26 cellular contexts compared by ENCODE assay signal in genomic region chr5:143146161-143146560, GRCh38.
DNase-seq lines count a peak whose midpoint lies in the region; ATAC-seq and TF ChIP-seq lines count a peak whose summit lies in the region.
"Had no signal": no experiment of that assay in that cellular context is flagged by ENCODE, and none has a peak within 500 bp of the region (broad histone marks: within the 10 kb centered on the region; RNA-seq: fewer than 3 reads in every experiment).

No MANE protein-coding gene starts in this region.

- ATAC-seq in central memory CD8-positive, alpha-beta T cell (replicated peaks; ENCODE audit: extremely low read depth, poor library complexity, severe bottlenecking), result no peak
- ATAC-seq in natural killer cell (no peak), GM18519 (IDR thresholded peaks at IDR 0.05; ENCODE audit: low FRiP score, unreplicated experiment) (no peak)
- ATAC-seq in stimulated activated memory B cell treated with anti-CD40 and anti-IgM and Interleukin-4, amounts not matched to agents 10 μg/mL and 1 μg/mL and 100 μg/mL, for 72 hours, result no peak
- ATAC-seq: effector memory CD8-positive, alpha-beta T cell had no signal

- intact Hi-C loops in natural killer cell (cut with micrococcal nuclease) (no loop called here), stomach (cut with DNase I; ENCODE audit: low total_unique reads) (no loop called here)

- no peaks in the 10 kb centered on the region for H3K79me2 ChIP-seq in ACC112 (ENCODE audit: control insufficient read depth, insufficient read depth, low read length, unreplicated experiment)

- H2AFZ ChIP-seq in ACC112 (ENCODE audit: low read length, unreplicated experiment), result no peak overlapping the region

- H3K27ac Mint-ChIP-seq in central memory CD8-positive, alpha-beta T cell (ENCODE audit: low read depth), result peak overlapping the region; percentile 9
- peak overlapping the region; percentile 14 to 60 for H3K27ac Mint-ChIP-seq in natural killer cell
- H3K27ac Mint-ChIP-seq in T-helper 2 cell treated with Interferon-gamma antibody and Interleukin-4, amounts not matched to agents 5 μg/mL and 100 μg/mL, for 36 hours, result no peak overlapping the region
- no peak overlapping the region for H3K27ac Mint-ChIP-seq in stimulated activated memory B cell treated with anti-CD40 and anti-IgM and Interleukin-4, amounts not matched to agents 10 μg/mL and 1 μg/mL and 100 μg/mL, for 72 hours
- H3K27ac Mint-ChIP-seq: activated B cell treated with CpG ODN at 0.5 μM for 24 hours; CD4-positive, alpha-beta T cell had no signal

- no peaks in the 10 kb centered on the region for H3K36me3 ChIP-seq in ACC112 (ENCODE audit: insufficient read depth, low read length)
- H3K36me3 ChIP-seq in stomach, result peaks cover 0 to 32% (median 20%) of the 10 kb centered on the region in 4 donors
- H3K36me3 ChIP-seq: cardiac muscle cell, ovary had no signal

- H3K9me3 Mint-ChIP-seq in central memory CD8-positive, alpha-beta T cell, result no peaks in the 10 kb centered on the region
- H3K9me3 Mint-ChIP-seq in natural killer cell, result no peaks in the 10 kb centered on the region
- no peaks in the 10 kb centered on the region for H3K9me3 Mint-ChIP-seq in T-helper 2 cell treated with Interferon-gamma antibody and Interleukin-4, amounts not matched to agents 5 μg/mL and 100 μg/mL, for 36 hours
- H3K9me3 Mint-ChIP-seq in stimulated activated memory B cell treated with anti-CD40 and anti-IgM and Interleukin-4, amounts not matched to agents 10 μg/mL and 1 μg/mL and 100 μg/mL, for 72 hours, result no peaks in the 10 kb centered on the region
- H3K9me3 Mint-ChIP-seq: activated B cell treated with CpG ODN at 0.5 μM for 24 hours; activated naive CD8-positive, alpha-beta T cell treated with anti-CD3 and anti-CD28 coated beads for 36 hours; CD4-positive, alpha-beta T cell; effector memory CD8-positive, alpha-beta T cell had no signal

- H3K36me3 Mint-ChIP-seq in central memory CD8-positive, alpha-beta T cell (ENCODE audit: insufficient read depth), result peaks cover 28% of the 10 kb centered on the region
- peaks cover 16% of the 10 kb centered on the region for H3K36me3 Mint-ChIP-seq in natural killer cell
- H3K36me3 Mint-ChIP-seq in T-helper 2 cell treated with Interferon-gamma antibody and Interleukin-4, amounts not matched to agents 5 μg/mL and 100 μg/mL, for 36 hours (ENCODE audit: low read depth), result peaks cover 16% of the 10 kb centered on the region
- peaks cover 14% of the 10 kb centered on the region for H3K36me3 Mint-ChIP-seq in stimulated activated memory B cell treated with anti-CD40 and anti-IgM and Interleukin-4, amounts not matched to agents 10 μg/mL and 1 μg/mL and 100 μg/mL, for 72 hours

- H3K4me3 ChIP-seq in ACC112 (ENCODE audit: low read depth, low read length) (no peak overlapping the region), stomach (no peak overlapping the region)
- H3K4me3 ChIP-seq: cardiac muscle cell, ovary had no signal

- TF ChIP-seq POLR2A in stomach (IDR thresholded peaks at IDR 0.05), result no peak

- no peak for TF ChIP-seq EP300 in stomach (IDR thresholded peaks at IDR 0.05)

- H3K4me1 ChIP-seq in ACC112 (ENCODE audit: control insufficient read depth, insufficient read depth, low read length, unreplicated experiment), result peaks cover 41% of the 10 kb centered on the region
- H3K4me1 ChIP-seq in stomach, result peaks cover 9 to 82% (median 49%) of the 10 kb centered on the region in 4 donors

- DNase-seq in central memory CD8-positive, alpha-beta T cell (ENCODE audit: low spot score in 2 of 2), result no peak
- DNase-seq in natural killer cell, result no peak
- no peak for DNase-seq in stomach
- DNase-seq in T-helper 2 cell treated with Interferon-gamma antibody and Interleukin-4, amounts not matched to agents 5 μg/mL and 100 μg/mL, for 36 hours (ENCODE audit: low spot score), result no peak
- DNase-seq in NCI-H2227 treated with DMSO at 0.1 percent for 48 hours (lab: John Stamatoyannopoulos, UW), result no peak
- DNase-seq: activated B cell treated with CpG ODN at 0.5 μM for 24 hours; activated CD4-positive, alpha-beta T cell treated with anti-CD3 and anti-CD28 coated beads, Interleukin-2, amount 50 U/mL, for 1 hour; activated gamma-delta T cell; activated naive CD8-positive, alpha-beta T cell treated with anti-CD3 and anti-CD28 coated beads for 36 hours; activated T-cell treated with anti-CD3 and anti-CD28 coated beads, Interleukin-2, amount 50 U/mL, for 1 hour; aorta; CD4-positive, alpha-beta T cell; cortex of kidney; effector memory CD8-positive, alpha-beta T cell; erythroblast; hippocampal formation; NCI-H1048; NCI-H1694 treated with DMSO at 0.1 percent for 48 hours; NCI-H446 treated with DMSO at 0.1 percent for 48 hours; NCI-H82; ovary; T-helper 1 cell had no signal

- H3K4me1 Mint-ChIP-seq in central memory CD8-positive, alpha-beta T cell, result peaks cover 16% of the 10 kb centered on the region
- H3K4me1 Mint-ChIP-seq in natural killer cell, result peaks cover 8 to 40% of the 10 kb centered on the region in 2 donors
- peaks cover 5% of the 10 kb centered on the region for H3K4me1 Mint-ChIP-seq in T-helper 2 cell treated with Interferon-gamma antibody and Interleukin-4, amounts not matched to agents 5 μg/mL and 100 μg/mL, for 36 hours (ENCODE audit: low read depth)
- H3K4me1 Mint-ChIP-seq in stimulated activated memory B cell treated with anti-CD40 and anti-IgM and Interleukin-4, amounts not matched to agents 10 μg/mL and 1 μg/mL and 100 μg/mL, for 72 hours, result no peaks in the 10 kb centered on the region
- H3K4me1 Mint-ChIP-seq: activated B cell treated with CpG ODN at 0.5 μM for 24 hours had no signal

- TF ChIP-seq CTCF in natural killer cell (IDR thresholded peaks at IDR 0.05) (no peak), stomach (IDR thresholded peaks at IDR 0.05) (no peak)

- H3K4me3 Mint-ChIP-seq in central memory CD8-positive, alpha-beta T cell, result no peak overlapping the region
- no peak overlapping the region for H3K4me3 Mint-ChIP-seq in natural killer cell
- no peak overlapping the region for H3K4me3 Mint-ChIP-seq in T-helper 2 cell treated with Interferon-gamma antibody and Interleukin-4, amounts not matched to agents 5 μg/mL and 100 μg/mL, for 36 hours
- no peak overlapping the region for H3K4me3 Mint-ChIP-seq in stimulated activated memory B cell treated with anti-CD40 and anti-IgM and Interleukin-4, amounts not matched to agents 10 μg/mL and 1 μg/mL and 100 μg/mL, for 72 hours
- H3K4me3 Mint-ChIP-seq: activated B cell treated with CpG ODN at 0.5 μM for 24 hours; activated naive CD8-positive, alpha-beta T cell treated with anti-CD3 and anti-CD28 coated beads for 36 hours; CD4-positive, alpha-beta T cell; effector memory CD8-positive, alpha-beta T cell had no signal

- H3K27ac ChIP-seq in ACC112 (ENCODE audit: low read depth, low read length), result peak overlapping the region; percentile 8; the same call in 1 of the 2 replicates
- H3K27ac ChIP-seq in stomach, result peak overlapping the region in 3 of 5 donors; percentile 67 to 77 (median 77)
- H3K27ac ChIP-seq: cardiac muscle cell had no signal

- H3K27me3 ChIP-seq in ACC112 (ENCODE audit: insufficient read depth, low read length) (no peaks in the 10 kb centered on the region), stomach (no peaks in the 10 kb centered on the region)
- H3K27me3 ChIP-seq: cardiac muscle cell, ovary had no signal

- H3K9me3 ChIP-seq in stomach, result no peaks in the 10 kb centered on the region
- H3K9me3 ChIP-seq: ovary had no signal

- no peaks in the 10 kb centered on the region for H3K27me3 Mint-ChIP-seq in central memory CD8-positive, alpha-beta T cell
- H3K27me3 Mint-ChIP-seq in natural killer cell (ENCODE audit: low read depth in 2 of 2), result no peaks in the 10 kb centered on the region
- H3K27me3 Mint-ChIP-seq in T-helper 2 cell treated with Interferon-gamma antibody and Interleukin-4, amounts not matched to agents 5 μg/mL and 100 μg/mL, for 36 hours (ENCODE audit: low read depth), result no peaks in the 10 kb centered on the region
- no peaks in the 10 kb centered on the region for H3K27me3 Mint-ChIP-seq in stimulated activated memory B cell treated with anti-CD40 and anti-IgM and Interleukin-4, amounts not matched to agents 10 μg/mL and 1 μg/mL and 100 μg/mL, for 72 hours
- H3K27me3 Mint-ChIP-seq: activated B cell treated with CpG ODN at 0.5 μM for 24 hours; activated naive CD8-positive, alpha-beta T cell treated with anti-CD3 and anti-CD28 coated beads for 36 hours; CD4-positive, alpha-beta T cell; effector memory CD8-positive, alpha-beta T cell had no signal

Comparison
In these comparisons a context has a peak if more than half of its experiments do, and no peak if none do; other contexts are left out.
1. H3K27ac Mint-ChIP-seq: peak in central memory CD8-positive, alpha-beta T cell (single experiment) and natural killer cell (2 of 2); none in T-helper 2 cell treated with Interferon-gamma antibody and Interleukin-4, amounts not matched to agents 5 μg/mL and 100 μg/mL, for 36 hours (single experiment) and stimulated activated memory B cell treated with anti-CD40 and anti-IgM and Interleukin-4, amounts not matched to agents 10 μg/mL and 1 μg/mL and 100 μg/mL, for 72 hours (single experiment).